In the genomic region with DNA sequence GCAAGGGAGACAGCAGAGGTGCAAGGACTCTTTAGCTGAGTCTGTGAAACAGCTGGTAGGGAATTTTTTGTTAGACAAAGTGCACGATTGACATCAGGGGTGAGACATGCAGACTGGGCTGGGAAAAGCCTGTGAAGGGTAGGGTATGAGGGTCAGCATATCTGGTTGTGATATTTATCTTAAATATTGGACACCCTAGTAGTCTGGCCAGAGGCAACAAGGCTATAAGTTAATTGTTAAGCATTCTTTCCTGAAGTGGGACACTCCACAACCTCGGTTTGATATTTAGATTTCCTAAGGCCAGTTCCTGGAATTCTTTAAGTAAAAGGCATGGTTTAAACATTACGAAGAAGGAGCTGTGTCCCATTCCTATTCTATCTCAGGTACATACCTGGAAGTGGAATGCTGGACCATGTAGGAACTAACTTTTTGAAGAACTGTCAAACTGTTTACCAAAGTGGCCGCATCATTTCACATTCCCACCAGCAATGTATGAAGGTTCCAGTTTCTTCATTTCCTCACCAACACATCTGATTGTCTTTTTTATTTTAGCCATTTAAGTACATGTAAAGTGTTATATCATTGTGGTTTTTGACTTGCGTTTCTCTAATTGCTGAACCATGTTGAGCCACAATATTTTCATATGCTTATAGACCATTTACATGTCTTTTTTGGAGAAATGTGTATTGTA, we compare ENCODE assay signal across 1 cellular context.
TF ChIP-seq lines count a peak whose summit lies in the region.

No MANE protein-coding gene starts in this region.

TF ChIP-seq in HepG2, 621 proteins besides CTCF, POLR2A, EP300 and RAD21 (continued from another document):
- TF ChIP-seq, protein P1, sequence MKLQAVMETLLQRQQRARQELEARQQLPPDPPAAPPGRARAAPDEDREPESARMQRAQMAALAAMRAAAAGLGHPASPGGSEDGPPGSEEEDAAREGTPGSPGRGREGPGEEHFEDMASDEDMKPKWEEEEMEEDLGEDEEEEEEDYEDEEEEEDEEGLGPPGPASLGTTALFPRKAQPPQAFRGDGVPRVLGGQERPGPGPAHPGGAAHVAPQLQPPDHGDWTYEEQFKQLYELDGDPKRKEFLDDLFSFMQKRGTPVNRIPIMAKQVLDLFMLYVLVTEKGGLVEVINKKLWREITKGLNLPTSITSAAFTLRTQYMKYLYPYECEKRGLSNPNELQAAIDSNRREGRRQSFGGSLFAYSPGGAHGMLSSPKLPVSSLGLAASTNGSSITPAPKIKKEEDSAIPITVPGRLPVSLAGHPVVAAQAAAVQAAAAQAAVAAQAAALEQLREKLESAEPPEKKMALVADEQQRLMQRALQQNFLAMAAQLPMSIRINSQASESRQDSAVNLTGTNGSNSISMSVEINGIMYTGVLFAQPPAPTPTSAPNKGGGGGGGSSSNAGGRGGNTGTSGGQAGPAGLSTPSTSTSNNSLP (IDR thresholded peaks at IDR 0.05; ENCODE audit: low read depth, low read length) = no peak
- TF ChIP-seq ZBTB20 (CRISPR knock-in tag; IDR thresholded peaks at IDR 0.05; ENCODE audit: borderline replicate concordance, low read depth) (no peak), MYNN (CRISPR knock-in tag; IDR thresholded peaks at IDR 0.05; ENCODE audit: low read depth) (no peak), ZMYM4 (CRISPR knock-in tag; IDR thresholded peaks at IDR 0.05) (0 out of 2 replicates have a peak, but pooled peaks have one; percentile 12), KDM2A (CRISPR knock-in tag; IDR thresholded peaks at IDR 0.05; ENCODE audit: borderline replicate concordance, low read depth) (no peak), ZNF562 (CRISPR knock-in tag; IDR thresholded peaks at IDR 0.05; ENCODE audit: borderline replicate concordance) (no peak), CBX2 (IDR thresholded peaks at IDR 0.05; ENCODE audit: low read depth, low read length) (no peak), CBX2 (CRISPR knock-in tag; IDR thresholded peaks at IDR 0.05; ENCODE audit: low read depth) (no peak), MTF1 (CRISPR knock-in tag; IDR thresholded peaks at IDR 0.05) (no peak), ZNF703 (CRISPR knock-in tag; IDR thresholded peaks at IDR 0.05; ENCODE audit: borderline replicate concordance) (no peak), YEATS4 (CRISPR knock-in tag; IDR thresholded peaks at IDR 0.05; ENCODE audit: borderline replicate concordance) (no peak), SAP130 (CRISPR knock-in tag; IDR thresholded peaks at IDR 0.05; ENCODE audit: low read depth) (no peak), ATM (IDR thresholded peaks at IDR 0.05; ENCODE audit: borderline replicate concordance) (no peak), ZNF792 (CRISPR knock-in tag; IDR thresholded peaks at IDR 0.05) (peak; percentile 35; the same call in 1 of the 2 replicates), SIN3B (IDR thresholded peaks at IDR 0.05; ENCODE audit: low read length) (no peak), PHB2 (IDR thresholded peaks at IDR 0.05; ENCODE audit: partially characterized antibody) (no peak), ZNF44 (CRISPR knock-in tag; IDR thresholded peaks at IDR 0.05) (no peak), ZNF296 (CRISPR knock-in tag; conservative IDR thresholded peaks at IDR 0.05) (no peak), POLR2G (IDR thresholded peaks at IDR 0.05; ENCODE audit: low read depth, low read length) (peak; percentile 34; the same call in 1 of the 2 replicates), ZNF143 (CRISPR knock-in tag; IDR thresholded peaks at IDR 0.05) (no peak), ZNF883 (CRISPR knock-in tag; IDR thresholded peaks at IDR 0.05; ENCODE audit: not compliant biosample characterization) (no peak), BORCS8-MEF2B (CRISPR knock-in tag; IDR thresholded peaks at IDR 0.05) (no peak), POLR2AphosphoS5 (IDR thresholded peaks at IDR 0.05; ENCODE audit: low read depth, low read length) (no peak), ZNF75D (CRISPR knock-in tag; IDR thresholded peaks at IDR 0.05; ENCODE audit: borderline replicate concordance) (no peak), NPAS2 (CRISPR knock-in tag; IDR thresholded peaks at IDR 0.05; ENCODE audit: borderline replicate concordance) (no peak), HNRNPLL (IDR thresholded peaks at IDR 0.05; ENCODE audit: low read depth, low read length, poor library complexity, severe bottlenecking) (no peak)
- TF ChIP-seq, protein P2, sequence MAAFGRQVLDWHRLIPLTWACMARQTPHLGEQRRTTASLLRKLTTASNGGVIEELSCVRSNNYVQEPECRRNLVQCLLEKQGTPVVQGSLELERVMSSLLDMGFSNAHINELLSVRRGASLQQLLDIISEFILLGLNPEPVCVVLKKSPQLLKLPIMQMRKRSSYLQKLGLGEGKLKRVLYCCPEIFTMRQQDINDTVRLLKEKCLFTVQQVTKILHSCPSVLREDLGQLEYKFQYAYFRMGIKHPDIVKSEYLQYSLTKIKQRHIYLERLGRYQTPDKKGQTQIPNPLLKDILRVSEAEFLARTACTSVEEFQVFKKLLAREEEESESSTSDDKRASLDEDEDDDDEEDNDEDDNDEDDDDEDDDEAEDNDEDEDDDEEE (CRISPR knock-in tag; IDR thresholded peaks at IDR 0.05) = no peak
- TF ChIP-seq, protein P3, sequence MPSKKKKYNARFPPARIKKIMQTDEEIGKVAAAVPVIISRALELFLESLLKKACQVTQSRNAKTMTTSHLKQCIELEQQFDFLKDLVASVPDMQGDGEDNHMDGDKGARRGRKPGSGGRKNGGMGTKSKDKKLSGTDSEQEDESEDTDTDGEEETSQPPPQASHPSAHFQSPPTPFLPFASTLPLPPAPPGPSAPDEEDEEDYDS (CRISPR knock-in tag; IDR thresholded peaks at IDR 0.05) = no peak
- TF ChIP-seq, protein P4, sequence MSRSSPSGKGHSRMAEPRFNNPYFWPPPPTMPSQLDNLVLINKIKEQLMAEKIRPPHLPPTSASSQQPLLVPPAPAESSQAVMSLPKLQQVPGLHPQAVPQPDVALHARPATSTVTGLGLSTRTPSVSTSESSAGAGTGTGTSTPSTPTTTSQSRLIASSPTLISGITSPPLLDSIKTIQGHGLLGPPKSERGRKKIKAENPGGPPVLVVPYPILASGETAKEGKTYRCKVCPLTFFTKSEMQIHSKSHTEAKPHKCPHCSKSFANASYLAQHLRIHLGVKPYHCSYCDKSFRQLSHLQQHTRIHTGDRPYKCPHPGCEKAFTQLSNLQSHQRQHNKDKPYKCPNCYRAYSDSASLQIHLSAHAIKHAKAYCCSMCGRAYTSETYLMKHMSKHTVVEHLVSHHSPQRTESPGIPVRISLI (CRISPR knock-in tag; IDR thresholded peaks at IDR 0.05; ENCODE audit: borderline replicate concordance) = no peak
- TF ChIP-seq, protein P5, sequence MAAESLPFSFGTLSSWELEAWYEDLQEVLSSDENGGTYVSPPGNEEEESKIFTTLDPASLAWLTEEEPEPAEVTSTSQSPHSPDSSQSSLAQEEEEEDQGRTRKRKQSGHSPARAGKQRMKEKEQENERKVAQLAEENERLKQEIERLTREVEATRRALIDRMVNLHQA (CRISPR knock-in tag; IDR thresholded peaks at IDR 0.05) = no peak
- TF ChIP-seq, protein P6, sequence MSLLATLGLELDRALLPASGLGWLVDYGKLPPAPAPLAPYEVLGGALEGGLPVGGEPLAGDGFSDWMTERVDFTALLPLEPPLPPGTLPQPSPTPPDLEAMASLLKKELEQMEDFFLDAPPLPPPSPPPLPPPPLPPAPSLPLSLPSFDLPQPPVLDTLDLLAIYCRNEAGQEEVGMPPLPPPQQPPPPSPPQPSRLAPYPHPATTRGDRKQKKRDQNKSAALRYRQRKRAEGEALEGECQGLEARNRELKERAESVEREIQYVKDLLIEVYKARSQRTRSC (CRISPR knock-in tag; IDR thresholded peaks at IDR 0.05; ENCODE audit: low read depth) = no peak
- TF ChIP-seq, protein P7, sequence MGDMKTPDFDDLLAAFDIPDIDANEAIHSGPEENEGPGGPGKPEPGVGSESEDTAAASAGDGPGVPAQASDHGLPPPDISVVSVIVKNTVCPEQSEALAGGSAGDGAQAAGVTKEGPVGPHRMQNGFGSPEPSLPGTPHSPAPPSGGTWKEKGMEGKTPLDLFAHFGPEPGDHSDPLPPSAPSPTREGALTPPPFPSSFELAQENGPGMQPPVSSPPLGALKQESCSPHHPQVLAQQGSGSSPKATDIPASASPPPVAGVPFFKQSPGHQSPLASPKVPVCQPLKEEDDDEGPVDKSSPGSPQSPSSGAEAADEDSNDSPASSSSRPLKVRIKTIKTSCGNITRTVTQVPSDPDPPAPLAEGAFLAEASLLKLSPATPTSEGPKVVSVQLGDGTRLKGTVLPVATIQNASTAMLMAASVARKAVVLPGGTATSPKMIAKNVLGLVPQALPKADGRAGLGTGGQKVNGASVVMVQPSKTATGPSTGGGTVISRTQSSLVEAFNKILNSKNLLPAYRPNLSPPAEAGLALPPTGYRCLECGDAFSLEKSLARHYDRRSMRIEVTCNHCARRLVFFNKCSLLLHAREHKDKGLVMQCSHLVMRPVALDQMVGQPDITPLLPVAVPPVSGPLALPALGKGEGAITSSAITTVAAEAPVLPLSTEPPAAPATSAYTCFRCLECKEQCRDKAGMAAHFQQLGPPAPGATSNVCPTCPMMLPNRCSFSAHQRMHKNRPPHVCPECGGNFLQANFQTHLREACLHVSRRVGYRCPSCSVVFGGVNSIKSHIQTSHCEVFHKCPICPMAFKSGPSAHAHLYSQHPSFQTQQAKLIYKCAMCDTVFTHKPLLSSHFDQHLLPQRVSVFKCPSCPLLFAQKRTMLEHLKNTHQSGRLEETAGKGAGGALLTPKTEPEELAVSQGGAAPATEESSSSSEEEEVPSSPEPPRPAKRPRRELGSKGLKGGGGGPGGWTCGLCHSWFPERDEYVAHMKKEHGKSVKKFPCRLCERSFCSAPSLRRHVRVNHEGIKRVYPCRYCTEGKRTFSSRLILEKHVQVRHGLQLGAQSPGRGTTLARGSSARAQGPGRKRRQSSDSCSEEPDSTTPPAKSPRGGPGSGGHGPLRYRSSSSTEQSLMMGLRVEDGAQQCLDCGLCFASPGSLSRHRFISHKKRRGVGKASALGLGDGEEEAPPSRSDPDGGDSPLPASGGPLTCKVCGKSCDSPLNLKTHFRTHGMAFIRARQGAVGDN (CRISPR knock-in tag; IDR thresholded peaks at IDR 0.05) = no peak
